In the genomic region with DNA sequence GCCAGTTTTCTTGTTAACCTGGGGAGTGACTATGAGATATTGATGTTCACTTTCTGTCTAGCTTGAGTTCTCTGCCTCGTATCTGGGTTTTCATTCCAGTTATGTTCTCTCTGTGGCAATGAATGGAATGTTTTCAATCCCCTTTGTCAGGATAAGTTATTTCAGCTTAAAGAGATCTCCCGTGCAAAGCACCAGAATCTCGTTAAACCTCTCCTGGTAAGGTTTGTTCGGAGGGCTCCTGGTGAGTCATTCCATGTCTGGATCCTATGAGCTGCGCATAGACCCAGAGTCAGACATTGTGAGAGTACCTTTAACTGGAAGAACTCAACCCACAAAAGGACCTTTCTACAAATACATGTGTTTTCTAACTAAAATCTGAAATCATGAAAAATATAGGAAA, we compare ENCODE assay signal across 26 cellular contexts. TPM values are rescaled to one million over a fixed set of nuclear protein-coding genes. Genes with fewer than 3 reads are reported as not detected.
DNase-seq lines count a peak whose midpoint lies in the region; ATAC-seq and TF ChIP-seq lines count a peak whose summit lies in the region.
"Had no signal": no experiment of that assay in that cellular context is flagged by ENCODE, and none has a peak within 500 bp of the region (broad histone marks: within the 10 kb centered on the region; RNA-seq: fewer than 3 reads in every experiment).

No MANE protein-coding gene starts in this region.

- no peaks in the 10 kb centered on the region for H4K20me1 ChIP-seq in PC-3 (ENCODE audit: low read length)

- no peak overlapping the region for H3K4me3 Mint-ChIP-seq in mesothelial cell of epicardium
- H3K4me3 Mint-ChIP-seq: activated CD4-positive, alpha-beta memory T cell treated with anti-CD3 and anti-CD28 coated beads, Interleukin-2, amount 10 ng/mL, durations not matched to agents 7 days and 5 days; CD4-positive, alpha-beta T cell; H9; IgD-negative memory B cell; stimulated activated naive CD8-positive, alpha-beta T cell treated with anti-CD3 and anti-CD28 coated beads, Interleukin-15, Interleukin-2, amounts not matched to agents 100 ng/mL and 50 ng/mL, for 24 hours had no signal

- H3K4me2 ChIP-seq in PC-3 (ENCODE audit: low read length) = no peak overlapping the region

- BruUV-seq in PC-3 (replicated peaks; lab: Mats Ljungman, UMichigan) = no TSS peak

- no peaks in the 10 kb centered on the region for H3K9me2 ChIP-seq in PC-3 (replicated peaks; ENCODE audit: low read length)

- peak overlapping the region; percentile 96 for H3K27ac Mint-ChIP-seq in mesothelial cell of epicardium
- H3K27ac Mint-ChIP-seq: activated CD4-positive, alpha-beta memory T cell treated with anti-CD3 and anti-CD28 coated beads, Interleukin-2, amount 10 ng/mL, durations not matched to agents 7 days and 5 days; activated naive CD4-positive, alpha-beta T cell treated with anti-CD3 and anti-CD28 coated beads, Interleukin-2, amount 50 U/mL, for 72 hours; activated T-helper 2 cell treated with anti-CD3 and anti-CD28 coated beads, Interferon-gamma antibody, Interleukin-2, Interleukin-4, amounts not matched to agents 10 μg/mL and 5 μg/mL and 100 μg/mL, durations not matched to agents 14 hours and 24 hours and 36 hours; CD4-positive, alpha-beta T cell; stimulated activated naive CD8-positive, alpha-beta T cell treated with anti-CD3 and anti-CD28 coated beads, Interleukin-15, Interleukin-2, amounts not matched to agents 100 ng/mL and 50 ng/mL, for 24 hours had no signal

- no peaks in the 10 kb centered on the region for H3K27me3 Mint-ChIP-seq in mesothelial cell of epicardium (ENCODE audit: low read depth)
- H3K27me3 Mint-ChIP-seq: activated CD4-positive, alpha-beta memory T cell treated with anti-CD3 and anti-CD28 coated beads, Interleukin-2, amount 10 ng/mL, durations not matched to agents 7 days and 5 days; IgD-negative memory B cell had no signal

- H3K79me2 ChIP-seq in PC-3 (ENCODE audit: low read length) = no peaks in the 10 kb centered on the region

- no peaks in the 10 kb centered on the region for H3K9me3 Mint-ChIP-seq in mesothelial cell of epicardium
- H3K9me3 Mint-ChIP-seq: activated CD4-positive, alpha-beta memory T cell treated with anti-CD3 and anti-CD28 coated beads, Interleukin-2, amount 10 ng/mL, durations not matched to agents 7 days and 5 days; activated naive CD4-positive, alpha-beta T cell treated with anti-CD3 and anti-CD28 coated beads, Interleukin-2, amount 50 U/mL, for 72 hours; activated T-helper 2 cell treated with anti-CD3 and anti-CD28 coated beads, Interferon-gamma antibody, Interleukin-2, Interleukin-4, amounts not matched to agents 10 μg/mL and 5 μg/mL and 100 μg/mL, durations not matched to agents 14 hours and 24 hours and 36 hours; CD4-positive, alpha-beta T cell had no signal

- H3K36me3 Mint-ChIP-seq in mesothelial cell of epicardium = peaks cover 7% of the 10 kb centered on the region
- H3K36me3 Mint-ChIP-seq: activated naive CD4-positive, alpha-beta T cell treated with anti-CD3 and anti-CD28 coated beads, Interleukin-2, amount 50 U/mL, for 72 hours; IgD-negative memory B cell had no signal

- no peaks in the 10 kb centered on the region for H3F3A ChIP-seq in PC-3 (ENCODE audit: low read length, unreplicated experiment)

- POLR2A ChIA-PET in PC-3 (lab: Charles Lee; ENCODE audit: unreplicated experiment) = no interaction called here

- ATAC-seq in PC-3 = no peak
- ATAC-seq: activated naive CD4-positive, alpha-beta T cell treated with anti-CD3 and anti-CD28 coated beads, Interleukin-2, amount 50 U/mL, for 72 hours; heart right ventricle had no signal

- peaks cover 8% of the 10 kb centered on the region; the same call in 1 of the 2 replicates for H3K4me1 ChIP-seq in PC-3 (ENCODE audit: insufficient read depth, low read length)
- H3K4me1 ChIP-seq: prostate gland had no signal

- CTCF ChIA-PET in PC-3 (lab: Charles Lee) = no interaction called here

- H3K36me3 ChIP-seq in PC-3 (ENCODE audit: low read depth, low read length) = no peaks in the 10 kb centered on the region
- H3K36me3 ChIP-seq: prostate gland had no signal

- H3K27ac ChIP-seq in PC-3 (ENCODE audit: low read length) = no peak overlapping the region
- H3K27ac ChIP-seq: heart right ventricle, prostate gland had no signal

- H3K4me1 Mint-ChIP-seq in mesothelial cell of epicardium = peaks cover 45% of the 10 kb centered on the region
- H3K4me1 Mint-ChIP-seq: activated CD4-positive, alpha-beta memory T cell treated with anti-CD3 and anti-CD28 coated beads, Interleukin-2, amount 10 ng/mL, durations not matched to agents 7 days and 5 days; IgD-negative memory B cell had no signal

- DNase-seq in AG09309 (ENCODE audit: low read depth) (peak; percentile 52), PC-3 (peak; percentile 12), dermis blood vessel endothelial cell (peak; percentile 79), mesothelial cell of epicardium (ENCODE audit: low spot score in 2 of 2, unreplicated experiment in 2 of 2) (no peak), NCI-H146 (lab: John Stamatoyannopoulos, UW) (no peak), HCEC 1CT (no peak), HuH-7 (ENCODE audit: low spot score) (no peak), OCI-M2 (lab: John Stamatoyannopoulos, UW; ENCODE audit: unreplicated experiment) (no peak)
- DNase-seq: activated CD4-positive, alpha-beta memory T cell treated with anti-CD3 and anti-CD28 coated beads, Interleukin-2, amount 10 ng/mL, durations not matched to agents 7 days and 5 days; activated CD4-positive, CD25-positive, alpha-beta regulatory T cell treated with anti-CD3 and anti-CD28 coated beads, Interleukin-2, amount 50 U/mL, for 72 hours; AML-193; anterior cingulate cortex; CD4-positive, alpha-beta T cell; EL; H9; heart right ventricle; NCI-H1105; NCI-H2081; NCI-H2227 treated with DMSO at 0.1 percent for 48 hours; RPMI8226 had no signal

- no peak overlapping the region for H3K9ac ChIP-seq in PC-3 (ENCODE audit: low read length)

- TF ChIP-seq CTCF in AG09309 (IDR thresholded peaks at IDR 0.05; ENCODE audit: control insufficient read depth, insufficient read depth, low read depth, low read length, missing control alignments) (no peak), PC-3 (conservative IDR thresholded peaks at IDR 0.05; ENCODE audit: low read depth, low read length) (no peak), mesothelial cell of epicardium (IDR thresholded peaks at IDR 0.05; ENCODE audit: unreplicated experiment) (no peak)

- 0 out of 2 replicates have a peak, but pooled peaks cover 4% of the 10 kb centered on the region for H3K27me3 ChIP-seq in PC-3 (ENCODE audit: low read length)

- H3K4me3 ChIP-seq in AG09309 (ENCODE audit: control insufficient read depth, low read depth, low read length) = no peak overlapping the region
- no peak overlapping the region for H3K4me3 ChIP-seq in PC-3 (ENCODE audit: low read length)
- H3K4me3 ChIP-seq: heart right ventricle, prostate gland had no signal

- intact Hi-C loops in PC-3 (cut with micrococcal nuclease) = loop anchor here (10.0 kb wide), 1 partner anchor 50 kb away; no protein-coding TSS in a partner anchor

- H2AFZ ChIP-seq in PC-3 (ENCODE audit: low read length) = no peak overlapping the region

- H3K9me3 ChIP-seq in PC-3 (ENCODE audit: low read length) = no peaks in the 10 kb centered on the region
- H3K9me3 ChIP-seq: heart right ventricle, prostate gland had no signal

RNA-seq across cellular contexts. Expression of a gene that starts 51.0 kb away (rescaled TPM):
- total RNA-seq in PC-3 (2014; rRNA removed) = 0.63 and 0.66 TPM in 2 replicates
- 292 and 321 TPM in 2 replicates for total RNA-seq in dermis blood vessel endothelial cell
- 44.1 to 52.1 TPM (median 48.5 TPM) in 3 replicates for total RNA-seq in mesothelial cell of epicardium
- total RNA-seq: activated CD4-positive, alpha-beta memory T cell treated with anti-CD3 and anti-CD28 coated beads, Interleukin-2, amount 10 ng/mL, durations not matched to agents 7 days and 5 days; activated naive CD4-positive, alpha-beta T cell treated with anti-CD3 and anti-CD28 coated beads, Interleukin-2, amount 50 U/mL, for 72 hours; activated T-helper 2 cell treated with anti-CD3 and anti-CD28 coated beads, Interferon-gamma antibody, Interleukin-2, Interleukin-4, amounts not matched to agents 10 μg/mL and 5 μg/mL and 100 μg/mL, durations not matched to agents 14 hours and 24 hours and 36 hours; CD4-positive, alpha-beta T cell; T-helper 1 cell treated with Interleukin-12 subunit alpha and Interleukin-12 subunit beta and Interleukin-4 antibody, amounts not matched to agents 30 ng/mL and 1 ng/mL, for 36 hours had no signal

Comparison
In these comparisons a context has a peak if more than half of its experiments do, and no peak if none do; other contexts are left out.
1. DNase-seq: peak in AG09309 (single experiment), PC-3 (single experiment) and dermis blood vessel endothelial cell (single experiment); none in mesothelial cell of epicardium (0 of 2), NCI-H146 (single experiment), HCEC 1CT (single experiment), HuH-7 (single experiment) and OCI-M2 (single experiment).
2. RNA of a gene that starts 51.0 kb away (total RNA-seq): 292 to 321 TPM in dermis blood vessel endothelial cell and 44.1 to 52.1 TPM in mesothelial cell of epicardium; 0.63 to 0.66 TPM in PC-3; every median in the first group is over 10 times any median in the second.